ENCODE assay signal across 17 cellular contexts in the genomic region with DNA sequence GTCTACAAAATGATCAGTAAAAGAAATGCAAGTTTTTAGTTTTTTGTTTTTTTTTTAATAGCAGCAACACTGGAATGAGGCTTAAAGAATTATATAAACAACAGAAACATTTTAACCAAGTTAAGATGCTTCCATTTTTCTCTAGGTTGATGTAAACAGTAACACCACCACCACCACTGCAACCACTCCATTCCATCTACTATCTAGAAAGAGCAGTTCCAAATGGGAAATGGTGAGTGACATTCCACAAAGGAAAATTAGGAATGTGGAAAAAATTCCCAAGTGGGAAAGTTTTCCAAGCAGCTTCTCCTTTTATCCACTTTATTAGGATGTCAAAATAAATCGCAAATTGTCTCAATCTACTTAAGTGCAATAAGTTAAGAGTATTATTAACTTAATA. TPM values are rescaled to one million over a fixed set of nuclear protein-coding genes. Genes with fewer than 3 reads are reported as not detected.
DNase-seq lines count a peak whose midpoint lies in the region; ATAC-seq, FAIRE-seq and TF ChIP-seq lines count a peak whose summit lies in the region.
"Had no signal": no experiment of that assay in that cellular context is flagged by ENCODE, and none has a peak within 500 bp of the region (broad histone marks: within the 10 kb centered on the region; RNA-seq: fewer than 3 reads in every experiment).

No MANE protein-coding gene starts in this region.

- H3K27me3 ChIP-seq in astrocyte (ENCODE audit: insufficient read depth, low read length) (no peaks in the 10 kb centered on the region), muscle layer of colon (ENCODE audit: control insufficient read depth in 1 of 2, insufficient read depth in 2 of 2, low read length in 2 of 2) (no peaks in the 10 kb centered on the region), suprapubic skin (no peaks in the 10 kb centered on the region)
- H3K27me3 ChIP-seq: BLaER1 treated with 17β-estradiol and CSF1 and Interleukin-3, amounts not matched to agents 10 nM and 100 nM had no signal

- H3K4me1 ChIP-seq in astrocyte (ENCODE audit: insufficient read depth, low read length) (no peaks in the 10 kb centered on the region), muscle layer of colon (ENCODE audit: insufficient read depth, low read length) (peaks cover 36% of the 10 kb centered on the region), suprapubic skin (peaks cover 14% of the 10 kb centered on the region), kidney (ENCODE audit: control insufficient read depth in 1 of 2, insufficient read depth in 1 of 2, low read depth in 1 of 2, low read length in 2 of 2) (peaks cover 0 to 2% of the 10 kb centered on the region in 2 donors)
- H3K4me1 ChIP-seq: BLaER1 treated with 17β-estradiol and CSF1 and Interleukin-3, amounts not matched to agents 10 nM and 100 nM had no signal

- H3K27ac ChIP-seq in astrocyte (ENCODE audit: low read depth, low read length) (no peak overlapping the region), muscle layer of colon (ENCODE audit: low read depth, low read length) (peak overlapping the region; percentile 31), suprapubic skin (peak overlapping the region; percentile 24), kidney (ENCODE audit: low read depth in 2 of 2, low read length in 2 of 2) (no peak overlapping the region)
- H3K27ac ChIP-seq: BLaER1 treated with 17β-estradiol and CSF1 and Interleukin-3, amounts not matched to agents 10 nM and 100 nM; GM23248 had no signal

- TF ChIP-seq CTCF in astrocyte (IDR thresholded peaks at IDR 0.05; ENCODE audit: insufficient read depth, low read depth, low read length), result no peak
- no peak for TF ChIP-seq CTCF in suprapubic skin (IDR thresholded peaks at IDR 0.05)
- no peak for TF ChIP-seq CTCF in kidney (IDR thresholded peaks at IDR 0.05; ENCODE audit: borderline replicate concordance, extremely low read depth, insufficient read depth)

- intact Hi-C loops in kidney (cut with DNase I), result no loop called here

- H3K27me3 Mint-ChIP-seq in astrocyte (ENCODE audit: low read depth, unreplicated experiment), result no peaks in the 10 kb centered on the region
- H3K27me3 Mint-ChIP-seq in activated naive CD4-positive, alpha-beta T cell treated with anti-CD3 and anti-CD28 coated beads, Interleukin-2, amount 10 ng/mL, durations not matched to agents 7 days and 5 days, result no peaks in the 10 kb centered on the region
- H3K27me3 Mint-ChIP-seq: CD4-positive, CD25-positive, alpha-beta regulatory T cell; IgD-negative memory B cell had no signal

- no peak overlapping the region for H3K4me2 ChIP-seq in astrocyte (ENCODE audit: low read length)
- H3K4me2 ChIP-seq: BLaER1 treated with 17β-estradiol and CSF1 and Interleukin-3, amounts not matched to agents 10 nM and 100 nM had no signal

- no peaks in the 10 kb centered on the region for H3K9me3 Mint-ChIP-seq in astrocyte (ENCODE audit: unreplicated experiment)
- H3K9me3 Mint-ChIP-seq in activated naive CD4-positive, alpha-beta T cell treated with anti-CD3 and anti-CD28 coated beads, Interleukin-2, amount 10 ng/mL, durations not matched to agents 7 days and 5 days, result no peaks in the 10 kb centered on the region
- H3K9me3 Mint-ChIP-seq: CD4-positive, CD25-positive, alpha-beta regulatory T cell; IgD-negative memory B cell had no signal

- H3K4me3 Mint-ChIP-seq in astrocyte (ENCODE audit: unreplicated experiment), result no peak overlapping the region
- H3K4me3 Mint-ChIP-seq in activated naive CD4-positive, alpha-beta T cell treated with anti-CD3 and anti-CD28 coated beads, Interleukin-2, amount 10 ng/mL, durations not matched to agents 7 days and 5 days, result no peak overlapping the region
- H3K4me3 Mint-ChIP-seq: CD4-positive, CD25-positive, alpha-beta regulatory T cell; IgD-negative memory B cell had no signal

- DNase-seq in GM03348 (ENCODE audit: low spot score) (peak; percentile 14), astrocyte (ENCODE audit: low read depth) (peak; percentile 20), suprapubic skin (ENCODE audit: low spot score in 2 of 2) (no peak), kidney (no peak), kidney glomerular epithelial cell (lab: John Stamatoyannopoulos, UW) (no peak)
- DNase-seq in activated naive CD4-positive, alpha-beta T cell treated with anti-CD3 and anti-CD28 coated beads, Interleukin-2, amount 10 ng/mL, durations not matched to agents 7 days and 5 days, result no peak
- DNase-seq: CD4-positive, CD25-positive, alpha-beta regulatory T cell; GM23248; H7 had no signal

- no peaks in the 10 kb centered on the region for H4K20me1 ChIP-seq in astrocyte (ENCODE audit: insufficient read depth, low read length)
- H4K20me1 ChIP-seq: BLaER1 treated with 17β-estradiol and CSF1 and Interleukin-3, amounts not matched to agents 10 nM and 100 nM had no signal

- H3K27ac Mint-ChIP-seq in astrocyte (ENCODE audit: unreplicated experiment), result no peak overlapping the region
- H3K27ac Mint-ChIP-seq in activated naive CD4-positive, alpha-beta T cell treated with anti-CD3 and anti-CD28 coated beads, Interleukin-2, amount 10 ng/mL, durations not matched to agents 7 days and 5 days, result no peak overlapping the region
- H3K27ac Mint-ChIP-seq: CD4-positive, CD25-positive, alpha-beta regulatory T cell; IgD-negative memory B cell had no signal

- H3K9ac ChIP-seq in astrocyte (ENCODE audit: low read length) (no peak overlapping the region), muscle layer of colon (ENCODE audit: low read length) (no peak overlapping the region), kidney (ENCODE audit: low read length in 2 of 2) (no peak overlapping the region)
- H3K9ac ChIP-seq: BLaER1 treated with 17β-estradiol and CSF1 and Interleukin-3, amounts not matched to agents 10 nM and 100 nM; GM23248 had no signal

- TF ChIP-seq EP300 in suprapubic skin (IDR thresholded peaks at IDR 0.05), result no peak

- 32% methylated on average over 1 of the region's 1 CpG for WGBS in suprapubic skin

- H2AFZ ChIP-seq in astrocyte (ENCODE audit: low read depth, low read length), result no peak overlapping the region
- H2AFZ ChIP-seq: GM23248 had no signal

- CTCF ChIA-PET in activated naive CD4-positive, alpha-beta T cell treated with anti-CD3 and anti-CD28 coated beads, Interleukin-2, amount 10 ng/mL, durations not matched to agents 7 days and 5 days (lab: Charles Lee), result no interaction called here

- no peak overlapping the region for H3K4me3 ChIP-seq in astrocyte (ENCODE audit: insufficient read depth, low read depth, low read length)
- no peak overlapping the region for H3K4me3 ChIP-seq in muscle layer of colon (ENCODE audit: low read depth in 1 of 2, low read length in 2 of 2)
- H3K4me3 ChIP-seq in suprapubic skin, result no peak overlapping the region
- H3K4me3 ChIP-seq in kidney (ENCODE audit: low read length in 2 of 2), result no peak overlapping the region
- H3K4me3 ChIP-seq: BLaER1 treated with 17β-estradiol and CSF1 and Interleukin-3, amounts not matched to agents 10 nM and 100 nM; GM12878; GM23248 had no signal

- ATAC-seq in GM21576 (IDR thresholded peaks at IDR 0.05; ENCODE audit: unreplicated experiment), result no peak
- ATAC-seq: GM12878 had no signal

- peaks cover 20% of the 10 kb centered on the region for H3K4me1 Mint-ChIP-seq in astrocyte (ENCODE audit: low read depth, unreplicated experiment)
- peaks cover 4% of the 10 kb centered on the region for H3K4me1 Mint-ChIP-seq in activated naive CD4-positive, alpha-beta T cell treated with anti-CD3 and anti-CD28 coated beads, Interleukin-2, amount 10 ng/mL, durations not matched to agents 7 days and 5 days
- H3K4me1 Mint-ChIP-seq: IgD-negative memory B cell had no signal

- no peaks in the 10 kb centered on the region for H3K36me3 Mint-ChIP-seq in astrocyte (ENCODE audit: low read depth, unreplicated experiment)
- peaks cover 3% of the 10 kb centered on the region for H3K36me3 Mint-ChIP-seq in activated naive CD4-positive, alpha-beta T cell treated with anti-CD3 and anti-CD28 coated beads, Interleukin-2, amount 10 ng/mL, durations not matched to agents 7 days and 5 days

- H3K79me2 ChIP-seq in astrocyte (ENCODE audit: insufficient read depth, low read length), result no peaks in the 10 kb centered on the region

- H3K36me3 ChIP-seq in astrocyte (ENCODE audit: insufficient read depth, low read length), result no peaks in the 10 kb centered on the region
- no peaks in the 10 kb centered on the region for H3K36me3 ChIP-seq in muscle layer of colon (ENCODE audit: insufficient read depth, low read length)
- H3K36me3 ChIP-seq in suprapubic skin, result no peaks in the 10 kb centered on the region
- no peaks in the 10 kb centered on the region for H3K36me3 ChIP-seq in kidney (ENCODE audit: control insufficient read depth in 1 of 2, insufficient read depth in 2 of 2, low read length in 2 of 2)

- H3K9me3 ChIP-seq in astrocyte (ENCODE audit: insufficient read depth, low read depth, low read length) (no peaks in the 10 kb centered on the region), muscle layer of colon (ENCODE audit: low read length) (no peaks in the 10 kb centered on the region), suprapubic skin (no peaks in the 10 kb centered on the region), kidney (ENCODE audit: control insufficient read depth in 1 of 2, low read length in 2 of 2) (no peaks in the 10 kb centered on the region)
- H3K9me3 ChIP-seq: BLaER1 treated with 17β-estradiol and CSF1 and Interleukin-3, amounts not matched to agents 10 nM and 100 nM had no signal

- FAIRE-seq in astrocyte (lab: Jason Lieb, UNC) (no peak), kidney (lab: Jason Lieb, UNC) (no peak)
- FAIRE-seq: GM12878, GM18507 had no signal

- TF ChIP-seq POLR2A in suprapubic skin (IDR thresholded peaks at IDR 0.05), result no peak

RNA-seq across cellular contexts. Expression of gene SLC38A9, which starts 32.6 kb away (rescaled TPM):
- total RNA-seq in astrocyte (28.0 and 30.0 TPM in 2 replicates), suprapubic skin (10 to 100 TPM; 13.9 to 52.6 (median 19.7) TPM), kidney (24.8 TPM)
- polyA plus RNA-seq in kidney (ENCODE audit: insufficient read depth, low read depth, low replicate concordance), result 5.8 TPM

RNA-seq across cellular contexts. Expression of gene DDX4, which starts 58.3 kb away (rescaled TPM):
- total RNA-seq in astrocyte (not detected in 2 replicates), suprapubic skin (not detected), kidney (not detected)
- not detected for polyA plus RNA-seq in kidney (ENCODE audit: insufficient read depth, low read depth, low replicate concordance)
- total RNA-seq: A673; CD4-positive, CD25-positive, alpha-beta regulatory T cell; GM23248; H7; HT-29 had no signal
- polyA plus RNA-seq: CD4-positive, CD25-positive, alpha-beta regulatory T cell; GM23248; IgD-negative memory B cell had no signal

Comparison
In these comparisons a context has a peak if more than half of its experiments do, and no peak if none do; other contexts are left out.
1. DNase-seq: peak in GM03348 (single experiment) and astrocyte (single experiment); none in suprapubic skin (0 of 2), activated naive CD4-positive, alpha-beta T cell treated with anti-CD3 and anti-CD28 coated beads, Interleukin-2, amount 10 ng/mL, durations not matched to agents 7 days and 5 days (single experiment), kidney (single experiment) and kidney glomerular epithelial cell (single experiment).
2. H3K27ac ChIP-seq: peak in muscle layer of colon (single experiment) and suprapubic skin (single experiment); none in astrocyte (single experiment) and kidney (0 of 2).